Comparison of ENCODE assay signal across 8 cellular contexts in genomic region chr11:96341237-96342130, GRCh38. TPM values are rescaled to one million over a fixed set of nuclear protein-coding genes. Genes with fewer than 3 reads are reported as not detected.
DNase-seq lines count a peak whose midpoint lies in the region; ATAC-seq and TF ChIP-seq lines count a peak whose summit lies in the region.

No MANE protein-coding gene starts in this region.

- H3K9me3 Mint-ChIP-seq in activated CD8-positive, alpha-beta T cell treated with anti-CD3 and anti-CD28 coated beads, Interleukin-2, amount 10 ng/mL, durations not matched to agents 7 days and 5 days (ENCODE audit: insufficient read depth) = no peaks in the 10 kb centered on the region
- no peaks in the 10 kb centered on the region for H3K9me3 Mint-ChIP-seq in stimulated activated memory B cell treated with anti-CD40 and anti-IgM and Interleukin-4, amounts not matched to agents 10 μg/mL and 1 μg/mL and 100 μg/mL, for 72 hours

- POLR2A ChIA-PET in activated CD8-positive, alpha-beta T cell treated with anti-CD3 and anti-CD28 coated beads, Interleukin-2, amount 10 ng/mL, durations not matched to agents 7 days and 5 days (lab: Charles Lee) = interaction anchor here (0.6 to 4.6 kb wide), 25 partner anchors 12 to 551 kb away, joined by 3 to 36 read pairs (median 4); partner anchors contain the start of genes CCDC82, CEP57, FAM76B and JRKL

- H3K36me3 ChIP-seq in MG63 (no peaks in the 10 kb centered on the region), endocrine pancreas (ENCODE audit: control insufficient read depth, insufficient read depth, low read length) (no peaks in the 10 kb centered on the region), mucosa of descending colon (ENCODE audit: low read depth) (no peaks in the 10 kb centered on the region)

- H3K4me1 Mint-ChIP-seq in activated CD8-positive, alpha-beta T cell treated with anti-CD3 and anti-CD28 coated beads, Interleukin-2, amount 10 ng/mL, durations not matched to agents 7 days and 5 days (ENCODE audit: low read depth) = peaks cover 46% of the 10 kb centered on the region
- peaks cover 63% of the 10 kb centered on the region for H3K4me1 Mint-ChIP-seq in stimulated activated memory B cell treated with anti-CD40 and anti-IgM and Interleukin-4, amounts not matched to agents 10 μg/mL and 1 μg/mL and 100 μg/mL, for 72 hours

- no peaks in the 10 kb centered on the region for H3K27me3 Mint-ChIP-seq in activated CD8-positive, alpha-beta T cell treated with anti-CD3 and anti-CD28 coated beads, Interleukin-2, amount 10 ng/mL, durations not matched to agents 7 days and 5 days (ENCODE audit: low read depth)
- no peaks in the 10 kb centered on the region for H3K27me3 Mint-ChIP-seq in stimulated activated memory B cell treated with anti-CD40 and anti-IgM and Interleukin-4, amounts not matched to agents 10 μg/mL and 1 μg/mL and 100 μg/mL, for 72 hours

- H3K4me3 ChIP-seq in MG63 = peak overlapping the region; percentile 69
- peak overlapping the region; percentile 90 for H3K4me3 ChIP-seq in endocrine pancreas (ENCODE audit: control insufficient read depth, insufficient read depth, low read length)
- H3K4me3 ChIP-seq in mucosa of descending colon = peak overlapping the region; percentile 37

- peak overlapping the region; percentile 91 for H3K4me3 Mint-ChIP-seq in activated CD8-positive, alpha-beta T cell treated with anti-CD3 and anti-CD28 coated beads, Interleukin-2, amount 10 ng/mL, durations not matched to agents 7 days and 5 days
- H3K4me3 Mint-ChIP-seq in stimulated activated memory B cell treated with anti-CD40 and anti-IgM and Interleukin-4, amounts not matched to agents 10 μg/mL and 1 μg/mL and 100 μg/mL, for 72 hours = peak overlapping the region; percentile 99

- H3K36me3 Mint-ChIP-seq in activated CD8-positive, alpha-beta T cell treated with anti-CD3 and anti-CD28 coated beads, Interleukin-2, amount 10 ng/mL, durations not matched to agents 7 days and 5 days (ENCODE audit: low read depth) = peaks cover 19% of the 10 kb centered on the region
- H3K36me3 Mint-ChIP-seq in stimulated activated memory B cell treated with anti-CD40 and anti-IgM and Interleukin-4, amounts not matched to agents 10 μg/mL and 1 μg/mL and 100 μg/mL, for 72 hours = no peaks in the 10 kb centered on the region

- H3K9me3 ChIP-seq in MG63 (no peaks in the 10 kb centered on the region), endocrine pancreas (ENCODE audit: control insufficient read depth, low read length) (no peaks in the 10 kb centered on the region), mucosa of descending colon (no peaks in the 10 kb centered on the region)

- DNase-seq in CD1c-positive myeloid dendritic cell (ENCODE audit: extremely low spot score) = peak; percentile 34
- DNase-seq in MG63 = peak; percentile 20
- peak; percentile 82 for DNase-seq in activated CD8-positive, alpha-beta T cell treated with anti-CD3 and anti-CD28 coated beads, Interleukin-2, amount 10 ng/mL, durations not matched to agents 7 days and 5 days
- peak; percentile 70 to 83 (median 83) for DNase-seq in mucosa of descending colon
- DNase-seq in epidermal melanocyte (ENCODE audit: insufficient read length, low spot score) = no peak

- H3K4me1 ChIP-seq in endocrine pancreas (ENCODE audit: control insufficient read depth, insufficient read depth, low read length) (peaks cover 21% of the 10 kb centered on the region), mucosa of descending colon (ENCODE audit: low read depth) (peaks cover 44% of the 10 kb centered on the region)

- H3K27ac Mint-ChIP-seq in activated CD8-positive, alpha-beta T cell treated with anti-CD3 and anti-CD28 coated beads, Interleukin-2, amount 10 ng/mL, durations not matched to agents 7 days and 5 days = peak overlapping the region; percentile 95
- peak overlapping the region; percentile 84 for H3K27ac Mint-ChIP-seq in stimulated activated memory B cell treated with anti-CD40 and anti-IgM and Interleukin-4, amounts not matched to agents 10 μg/mL and 1 μg/mL and 100 μg/mL, for 72 hours

- peak; percentile 38 for ATAC-seq in GM21447 (IDR thresholded peaks at IDR 0.05; ENCODE audit: unreplicated experiment)
- ATAC-seq in activated CD8-positive, alpha-beta T cell treated with anti-CD3 and anti-CD28 coated beads, Interleukin-2, amount 10 ng/mL, durations not matched to agents 7 days and 5 days = peak; percentile 65
- peak; percentile 58 for ATAC-seq in mucosa of descending colon
- peak; percentile 70 for ATAC-seq in stimulated activated memory B cell treated with anti-CD40 and anti-IgM and Interleukin-4, amounts not matched to agents 10 μg/mL and 1 μg/mL and 100 μg/mL, for 72 hours

- CTCF ChIA-PET in activated CD8-positive, alpha-beta T cell treated with anti-CD3 and anti-CD28 coated beads, Interleukin-2, amount 10 ng/mL, durations not matched to agents 7 days and 5 days (lab: Charles Lee) = interaction anchor here (0.6 to 11.4 kb wide), 54 partner anchors 10 to 506 kb away, joined by 3 to 171 read pairs (median 10); partner anchors contain the start of gene CCDC82

- H3K27me3 ChIP-seq in MG63 = no peaks in the 10 kb centered on the region
- H3K27me3 ChIP-seq in endocrine pancreas (ENCODE audit: control insufficient read depth, insufficient read depth, low read length) = no peaks in the 10 kb centered on the region

- intact Hi-C loops in mucosa of descending colon (cut with DNase I, micrococcal nuclease) = loop anchor here (5.0 kb wide), 3 partner anchors 34 to 504 kb away; no protein-coding TSS in a partner anchor

- no peak for TF ChIP-seq CTCF in mucosa of descending colon (IDR thresholded peaks at IDR 0.05)

- H3K9ac ChIP-seq in endocrine pancreas (ENCODE audit: control insufficient read depth, insufficient read depth, low read length) = peak overlapping the region; percentile 52

RNA-seq across cellular contexts. Expression of gene MAML2, which starts 1.5 kb away (rescaled TPM):
- total RNA-seq in MG63 (2014; rRNA removed; shearing (Covaris generic); ENCODE audit: low replicate concordance) = 0.82 and 1.7 TPM in 2 replicates
- 10 to 100 TPM; 14.7 to 15.5 TPM for total RNA-seq in activated CD8-positive, alpha-beta T cell treated with anti-CD3 and anti-CD28 coated beads, Interleukin-2, amount 10 ng/mL, durations not matched to agents 7 days and 5 days
- total RNA-seq in mucosa of descending colon = 10 to 100 TPM; 15.2 to 26.4 (median 15.8) TPM

RNA-seq across cellular contexts. Expression of gene CCDC82, which starts 48.2 kb away (rescaled TPM):
- total RNA-seq in MG63 (2014; rRNA removed; shearing (Covaris generic); ENCODE audit: low replicate concordance) = 3.4 and 9.9 TPM in 2 replicates
- 10 to 100 TPM; 35.7 to 37.5 TPM for total RNA-seq in activated CD8-positive, alpha-beta T cell treated with anti-CD3 and anti-CD28 coated beads, Interleukin-2, amount 10 ng/mL, durations not matched to agents 7 days and 5 days
- total RNA-seq in mucosa of descending colon = 10 to 100 TPM; 16.5 to 26.0 (median 22.2) TPM

RNA-seq across cellular contexts. Expression of gene JRKL, which starts 48.3 kb away (rescaled TPM):
- 1.5 and 1.8 TPM in 2 replicates for total RNA-seq in MG63 (2014; rRNA removed; shearing (Covaris generic); ENCODE audit: low replicate concordance)
- total RNA-seq in activated CD8-positive, alpha-beta T cell treated with anti-CD3 and anti-CD28 coated beads, Interleukin-2, amount 10 ng/mL, durations not matched to agents 7 days and 5 days = 10 to 100 TPM in 1 of 2 experiments, 1 to 10 TPM in 1; 9.4 to 10.3 TPM
- 1 to 10 TPM; 9.4 to 9.9 (median 9.8) TPM for total RNA-seq in mucosa of descending colon

Comparison
In these comparisons a context has a peak if more than half of its experiments do, and no peak if none do; other contexts are left out.
1. H3K4me3 ChIP-seq: peak in every context shown above with its lines; median percentile 90 in endocrine pancreas; 69 in MG63; 37 in mucosa of descending colon.